28 cellular contexts compared by ENCODE assay signal in the genomic region with DNA sequence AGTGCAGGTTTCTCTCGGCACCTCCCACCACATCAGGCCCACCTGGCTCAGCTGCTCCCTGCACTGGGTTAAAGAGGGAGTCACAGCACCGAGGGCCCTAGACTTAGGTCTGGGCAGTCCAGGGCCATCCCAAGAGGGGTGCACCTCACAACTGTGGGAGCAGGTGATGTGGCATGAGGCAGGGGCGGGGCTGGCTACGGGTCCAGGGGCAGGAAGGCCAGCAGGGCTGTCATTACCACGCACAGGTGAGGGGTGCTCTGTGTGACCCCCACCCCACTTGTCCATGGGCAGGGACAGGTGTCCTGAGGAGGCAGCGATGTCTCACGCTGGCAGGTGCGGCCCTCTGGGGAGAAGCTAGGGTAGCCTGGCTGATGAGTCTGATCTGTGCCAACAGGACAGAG. TPM values are rescaled to one million over a fixed set of nuclear protein-coding genes. Genes with fewer than 3 reads are reported as not detected.
DNase-seq lines count a peak whose midpoint lies in the region; ATAC-seq and TF ChIP-seq lines count a peak whose summit lies in the region.
"Had no signal": no experiment of that assay in that cellular context is flagged by ENCODE, and none has a peak within 500 bp of the region (broad histone marks: within the 10 kb centered on the region; RNA-seq: fewer than 3 reads in every experiment).

No MANE protein-coding gene starts in this region.

- 72 to 93% (median 78%) methylated on average over 5 to 8 of the region's 8 CpGs for WGBS in spleen, 5 donors

- TF ChIP-seq POLR2A in spleen (IDR thresholded peaks at IDR 0.05) = no peak

- H3K4me3 Mint-ChIP-seq in activated T-cell treated with anti-CD3 and anti-CD28 coated beads, Interleukin-2, amount 50 U/mL, for 4 hours = no peak overlapping the region
- H3K4me3 Mint-ChIP-seq: B cell, brain, IgD-negative memory B cell, neural progenitor cell had no signal

- H3K9me3 ChIP-seq in spleen = no peaks in the 10 kb centered on the region
- H3K9me3 ChIP-seq: A549, gastroesophageal sphincter, HAP-1, testis, uterus had no signal

- no peaks in the 10 kb centered on the region for H3K36me3 Mint-ChIP-seq in activated T-cell treated with anti-CD3 and anti-CD28 coated beads, Interleukin-2, amount 50 U/mL, for 4 hours (ENCODE audit: insufficient read depth)
- H3K36me3 Mint-ChIP-seq: brain, IgD-negative memory B cell, neural progenitor cell had no signal

- no peak for TF ChIP-seq CTCF in spleen (IDR thresholded peaks at IDR 0.05 in 8 of 11, conservative IDR thresholded peaks at IDR 0.05 in 3 of 11)

- H3K4me1 Mint-ChIP-seq in activated T-cell treated with anti-CD3 and anti-CD28 coated beads, Interleukin-2, amount 50 U/mL, for 4 hours (ENCODE audit: low read depth) = no peaks in the 10 kb centered on the region
- H3K4me1 Mint-ChIP-seq: B cell, IgD-negative memory B cell had no signal

- H3K27me3 ChIP-seq in spleen (replicated peaks in 1 of 7) = peaks cover 0 to 30% (median 19%) of the 10 kb centered on the region in 7 donors
- H3K27me3 ChIP-seq: neural progenitor cell, testis, uterus had no signal

- peaks cover 0 to 11% (median 7%) of the 10 kb centered on the region in 6 donors for H3K4me1 ChIP-seq in spleen
- H3K4me1 ChIP-seq: A549, HAP-1, neural progenitor cell, testis, uterus had no signal

- H3K4me3 ChIP-seq in spleen = no peak overlapping the region
- H3K4me3 ChIP-seq: A549, gastroesophageal sphincter, HAP-1, neural progenitor cell, testis, uterus had no signal

- intact Hi-C loops in spleen (cut with DNase I; ENCODE audit: low total_unique reads) = no loop called here

- H3K27ac ChIP-seq in spleen = no peak overlapping the region
- H3K27ac ChIP-seq: A549, gastroesophageal sphincter, neural progenitor cell, RWPE1, testis, uterus had no signal

- no peaks in the 10 kb centered on the region for H3K9me3 Mint-ChIP-seq in activated T-cell treated with anti-CD3 and anti-CD28 coated beads, Interleukin-2, amount 50 U/mL, for 4 hours
- H3K9me3 Mint-ChIP-seq: brain, IgD-negative memory B cell, neural progenitor cell had no signal

- H3K36me3 ChIP-seq in spleen = no peaks in the 10 kb centered on the region
- H3K36me3 ChIP-seq: HAP-1, neural progenitor cell, uterus had no signal

- peak; percentile 8 for DNase-seq in activated naive CD4-positive, alpha-beta T cell treated with anti-CD3 and anti-CD28 coated beads, Interleukin-2, amount 50 U/mL, for 16 hours
- DNase-seq in activated naive CD4-positive, alpha-beta T cell treated with Interleukin-2 at 50 U/mL for 16 hours = no peak
- DNase-seq in NCI-H69 (lab: John Stamatoyannopoulos, UW) = peak; percentile 6
- DNase-seq in iPS-NIHi11 (ENCODE audit: low spot score) = peak; percentile 54
- peak; percentile 73 for DNase-seq in spleen
- DNase-seq in NCI-H187 (lab: John Stamatoyannopoulos, UW) = no peak
- no peak for DNase-seq in NCI-H1048 (lab: John Stamatoyannopoulos, UW)
- no peak for DNase-seq in activated T-cell treated with anti-CD3 and anti-CD28 coated beads, Interleukin-2, amount 50 U/mL, for 4 hours
- DNase-seq: activated CD4-positive, alpha-beta T cell treated with anti-CD3 and anti-CD28 coated beads for 48 hours; activated T-cell treated with anti-CD3 and anti-CD28 coated beads, Interleukin-2, amount 50 U/mL, for 48 hours; COR-L47; GF-D8; islet precursor cell; NCI-H1092 treated with DMSO at 0.1 percent for 48 hours; NCI-H187 treated with DMSO at 0.1 percent for 48 hours; NCI-H526 treated with DMSO at 0.1 percent for 48 hours; stimulated activated naive CD8-positive, alpha-beta T cell treated with anti-CD3 and anti-CD28 coated beads, Interleukin-15, Interleukin-2, amounts not matched to agents 100 U/mL and 50 U/mL, for 24 hours; testis; uterus had no signal

- no peaks in the 10 kb centered on the region for H3K27me3 Mint-ChIP-seq in activated T-cell treated with anti-CD3 and anti-CD28 coated beads, Interleukin-2, amount 50 U/mL, for 4 hours (ENCODE audit: low read depth)

- ATAC-seq in activated T-cell treated with anti-CD3 and anti-CD28 coated beads, Interleukin-2, amount 50 U/mL, for 4 hours = no peak
- ATAC-seq: A549; gastroesophageal sphincter; SK-N-SH treated with all-trans-retinoic acid at 6 μM for 48 hours; stimulated activated naive CD8-positive, alpha-beta T cell treated with anti-CD3 and anti-CD28 coated beads, Interleukin-15, Interleukin-2, amounts not matched to agents 100 U/mL and 50 U/mL, for 24 hours had no signal

RNA-seq across cellular contexts. Expression of a gene that starts 40.5 kb away (rescaled TPM):
- total RNA-seq in spleen = 1 to 10 TPM in 4 of 7 donors, under 1 TPM in 2, not detected in 1; 0.85 to 6.0 (median 1.6) TPM
- polyA plus RNA-seq in spleen = 1 to 10 TPM in 1 of 3 donors, under 1 TPM in 2; 0.55 to 1.0 (median 0.96) TPM
- 1 to 10 TPM; 1.6 to 6.3 (median 3.4) TPM for total RNA-seq in activated T-cell treated with anti-CD3 and anti-CD28 coated beads, Interleukin-2, amount 50 U/mL, for 4 hours
- polyA plus RNA-seq: IgD-negative memory B cell had no signal

Comparison
In these comparisons a context has a peak if more than half of its experiments do, and no peak if none do; other contexts are left out.
1. DNase-seq: peak in activated naive CD4-positive, alpha-beta T cell treated with anti-CD3 and anti-CD28 coated beads, Interleukin-2, amount 50 U/mL, for 16 hours (single experiment), NCI-H69 (single experiment), iPS-NIHi11 (single experiment) and spleen (single experiment); none in activated naive CD4-positive, alpha-beta T cell treated with Interleukin-2 at 50 U/mL for 16 hours (single experiment), NCI-H187 (0 of 2), NCI-H1048 (single experiment) and activated T-cell treated with anti-CD3 and anti-CD28 coated beads, Interleukin-2, amount 50 U/mL, for 4 hours (single experiment).